In genomic region chr2:69797235-69797634, GRCh38 we compare ENCODE assay signal across 23 cellular contexts. TPM values are rescaled to one million over a fixed set of nuclear protein-coding genes. Genes with fewer than 3 reads are reported as not detected.
A peak's percentile ranks its signal among the peaks of the same experiment; 100 is the strongest.
DNase-seq lines count a peak whose midpoint lies in the region; ATAC-seq, FAIRE-seq and TF ChIP-seq lines count a peak whose summit lies in the region.
"Had no signal": no experiment of that assay in that cellular context is flagged by ENCODE, and none has a peak within 500 bp of the region (broad histone marks: within the 10 kb centered on the region; RNA-seq: fewer than 3 reads in every experiment).

No MANE protein-coding gene starts in this region.

- intact Hi-C loops in mammary epithelial cell (cut with micrococcal nuclease), result loop anchor here (5.0 kb wide), 1 partner anchor 55 kb away; the partner anchor contains the start of gene ANXA4

- BruUV-seq in mammary epithelial cell (replicated peaks; lab: Mats Ljungman, UMichigan), result no TSS peak

- no peak overlapping the region for H2AFZ ChIP-seq in mammary epithelial cell (ENCODE audit: low read depth, low read length)
- no peak overlapping the region for H2AFZ ChIP-seq in Karpas-422 (ENCODE audit: low read length)

- no peak for FAIRE-seq in small intestine (lab: Jason Lieb, UNC)
- FAIRE-seq: colon, D721Med, endometrium had no signal

- dilution Hi-C loops in mammary epithelial cell (cut with HindIII; ENCODE audit: low sequenced_read_pairs), result no loop called here

- peak overlapping the region; percentile 82 for H3K4me3 Mint-ChIP-seq in mesothelial cell of epicardium

- TF ChIP-seq CTCF in GM12865 (IDR thresholded peaks at IDR 0.05; ENCODE audit: insufficient read depth, low read depth, low read length, missing control alignments) (no peak), mammary epithelial cell (conservative IDR thresholded peaks at IDR 0.05 in 1 of 2, IDR thresholded peaks at IDR 0.05 in 1 of 2; ENCODE audit: extremely low read depth in 1 of 2, insufficient read depth in 1 of 2, low read depth in 1 of 2, low read length in 2 of 2) (no peak), mesothelial cell of epicardium (IDR thresholded peaks at IDR 0.05; ENCODE audit: unreplicated experiment) (no peak)

- no peak overlapping the region for H3K4me2 ChIP-seq in mammary epithelial cell (ENCODE audit: insufficient read depth, low read depth, low read length)
- no peak overlapping the region for H3K4me2 ChIP-seq in Karpas-422 (ENCODE audit: low read depth, low read length, poor library complexity, severe bottlenecking)

- in situ Hi-C loops in mammary epithelial cell (cut with MboI; ENCODE audit: low sequenced_read_pairs in 2 of 2), result no loop called here

- H3K4me3 ChIP-seq in GM12865 (ENCODE audit: low read depth, low read length) (peak overlapping the region; percentile 42; the same call in 1 of the 2 replicates), mammary epithelial cell (replicated peaks in 1 of 3; ENCODE audit: insufficient read depth in 1 of 3, low read depth in 2 of 3, low read length in 3 of 3) (no peak overlapping the region), small intestine (ENCODE audit: low read depth in 1 of 2, low read length in 2 of 2) (no peak overlapping the region), Karpas-422 (ENCODE audit: low read length) (no peak overlapping the region)
- H3K4me3 ChIP-seq: BLaER1 treated with 17β-estradiol and CSF1 and Interleukin-3, amounts not matched to agents 10 nM and 100 nM had no signal

- H3K79me2 ChIP-seq in mammary epithelial cell (ENCODE audit: insufficient read depth, low read length), result peaks cover 28% of the 10 kb centered on the region
- no peaks in the 10 kb centered on the region for H3K79me2 ChIP-seq in Karpas-422 (ENCODE audit: low read length)

- 100% methylated on average over 4 of the region's 4 CpGs for WGBS in mammary epithelial cell (ENCODE audit: low coverage, missing lambda C conversion rate)
- WGBS in small intestine, 3 donors, result 21 to 59% (median 50%) methylated on average over 4 of the region's 4 CpGs

- no peaks in the 10 kb centered on the region for H3K9me3 Mint-ChIP-seq in mesothelial cell of epicardium
- H3K9me3 Mint-ChIP-seq: activated naive CD4-positive, alpha-beta T cell treated with anti-CD3 and anti-CD28 coated beads, Interleukin-2, amount 50 U/mL, for 72 hours; IgD-negative memory B cell had no signal

- no peaks in the 10 kb centered on the region for H3K27me3 Mint-ChIP-seq in mesothelial cell of epicardium (ENCODE audit: low read depth)
- H3K27me3 Mint-ChIP-seq: IgD-negative memory B cell had no signal

- H3K9me3 ChIP-seq in mammary epithelial cell (replicated peaks; ENCODE audit: insufficient read depth, low read length) (no peaks in the 10 kb centered on the region), small intestine (ENCODE audit: control insufficient read depth, low read depth) (no peaks in the 10 kb centered on the region), Karpas-422 (ENCODE audit: low read length) (no peaks in the 10 kb centered on the region)
- H3K9me3 ChIP-seq: heart left ventricle had no signal

- H3K27me3 ChIP-seq in mammary epithelial cell (ENCODE audit: insufficient read depth, low read length) (no peaks in the 10 kb centered on the region), small intestine (ENCODE audit: control insufficient read depth in 2 of 2, insufficient read depth in 2 of 2, low read length in 2 of 2) (no peaks in the 10 kb centered on the region), Karpas-422 (ENCODE audit: low read length) (no peaks in the 10 kb centered on the region; the same call in 1 of the 2 replicates)
- H3K27me3 ChIP-seq: BLaER1 treated with 17β-estradiol and CSF1 and Interleukin-3, amounts not matched to agents 10 nM and 100 nM; heart left ventricle had no signal

- no peak overlapping the region for H3K9ac ChIP-seq in mammary epithelial cell (ENCODE audit: insufficient read depth, low read length)
- H3K9ac ChIP-seq in Karpas-422 (ENCODE audit: low read length), result no peak overlapping the region

- H4K20me1 ChIP-seq in mammary epithelial cell (ENCODE audit: insufficient read depth, low read length) (no peaks in the 10 kb centered on the region), Karpas-422 (ENCODE audit: insufficient read depth, low read depth, low read length) (no peaks in the 10 kb centered on the region)

- peaks cover 21% of the 10 kb centered on the region for H3K4me1 ChIP-seq in mammary epithelial cell (ENCODE audit: insufficient read depth, low read length)
- H3K4me1 ChIP-seq in small intestine (ENCODE audit: control insufficient read depth in 2 of 2, insufficient read depth in 1 of 2, low read depth in 1 of 2, low read length in 1 of 2), result peaks cover 8 to 12% of the 10 kb centered on the region in 2 donors
- peaks cover 17% of the 10 kb centered on the region for H3K4me1 ChIP-seq in Karpas-422 (ENCODE audit: low read length)

- peaks cover 8% of the 10 kb centered on the region for H3K36me3 ChIP-seq in mammary epithelial cell (ENCODE audit: insufficient read depth, low read length)
- H3K36me3 ChIP-seq in small intestine (ENCODE audit: control insufficient read depth in 2 of 2, insufficient read depth in 2 of 2, low read length in 2 of 2), result peaks cover 3 to 10% of the 10 kb centered on the region in 2 donors
- no peaks in the 10 kb centered on the region for H3K36me3 ChIP-seq in Karpas-422 (ENCODE audit: insufficient read depth, low read length)

- H3K36me3 Mint-ChIP-seq in mesothelial cell of epicardium, result peaks cover 6% of the 10 kb centered on the region
- H3K36me3 Mint-ChIP-seq: activated naive CD4-positive, alpha-beta T cell treated with anti-CD3 and anti-CD28 coated beads, Interleukin-2, amount 50 U/mL, for 72 hours had no signal

- peaks cover 63% of the 10 kb centered on the region for H3K4me1 Mint-ChIP-seq in mesothelial cell of epicardium

- H3K27ac ChIP-seq in mammary epithelial cell (ENCODE audit: insufficient read depth, low read depth, low read length) (peak overlapping the region; percentile 87), small intestine (ENCODE audit: low read depth in 1 of 2, low read length in 1 of 2) (peak overlapping the region; percentile 37 to 77), Karpas-422 (ENCODE audit: low read length) (no peak overlapping the region)
- H3K27ac ChIP-seq: BLaER1 treated with 17β-estradiol and CSF1 and Interleukin-3, amounts not matched to agents 10 nM and 100 nM had no signal

- CTCF ChIA-PET in mammary epithelial cell (lab: Charles Lee; ENCODE audit: low non-redundant PET), result no interaction called here

- DNase-seq in GM12865 (ENCODE audit: low read depth) (no peak), mammary epithelial cell (no peak), mesothelial cell of epicardium (ENCODE audit: low spot score in 2 of 2, unreplicated experiment in 2 of 2) (no peak), small intestine (peak; percentile 56), Karpas-422 (no peak)
- DNase-seq in activated effector memory CD4-positive, alpha-beta T cell treated with Interleukin-2 at 50 U/mL for 16 hours, result no peak
- DNase-seq: ACHN; activated T-cell treated with anti-CD3 and anti-CD28 coated beads, Interleukin-2, amount 50 U/mL, for 48 hours; GOT3; heart left ventricle; left ventricle myocardium superior; NCI-H1694; stimulated activated CD4-positive, alpha-beta T cell treated with anti-CD3 and anti-CD28 coated beads, Interleukin-4, amount 100 ng/mL, for 4 hours; SW 1271 had no signal

- H3K27ac Mint-ChIP-seq in mesothelial cell of epicardium, result peak overlapping the region; percentile 100
- H3K27ac Mint-ChIP-seq: activated naive CD4-positive, alpha-beta T cell treated with anti-CD3 and anti-CD28 coated beads, Interleukin-2, amount 50 U/mL, for 72 hours had no signal

- ATAC-seq in GM21360 (IDR thresholded peaks at IDR 0.05; ENCODE audit: unreplicated experiment) (no peak), HG02759 (IDR thresholded peaks at IDR 0.05; ENCODE audit: unreplicated experiment) (no peak)
- ATAC-seq: activated naive CD4-positive, alpha-beta T cell treated with anti-CD3 and anti-CD28 coated beads, Interleukin-2, amount 50 U/mL, for 72 hours; heart left ventricle; left ventricle myocardium superior; Right ventricle myocardium inferior had no signal

- no peaks in the 10 kb centered on the region for H3K9me2 ChIP-seq in Karpas-422 (replicated peaks; ENCODE audit: insufficient read depth, low read length)

RNA-seq across cellular contexts. Expression of gene GMCL1, which starts 32.2 kb away (rescaled TPM):
- total RNA-seq in mammary epithelial cell, result 10 to 100 TPM; 10.7 to 11.5 TPM
- 5.5 TPM for polyA plus RNA-seq in mammary epithelial cell
- polyA minus RNA-seq in mammary epithelial cell, result 12.0 TPM
- 14.1 to 18.6 TPM (median 16.3 TPM) in 3 replicates for total RNA-seq in mesothelial cell of epicardium
- 10 to 100 TPM; 13.6 to 18.1 (median 17.3) TPM for polyA plus RNA-seq in small intestine
- total RNA-seq in Karpas-422 (2014; rRNA removed; shearing (Covaris generic); ENCODE audit: low replicate concordance), result 34.4 and 75.3 TPM in 2 replicates

RNA-seq across cellular contexts. Expression of gene ANXA4, which starts 55.3 kb away (rescaled TPM):
- total RNA-seq in mammary epithelial cell (100 to 1,000 TPM in 1 of 2 donors, 10 to 100 TPM in 1; 71.0 to 147 TPM), mesothelial cell of epicardium (41.4 to 45.1 TPM (median 42.2 TPM) in 3 replicates)
- polyA plus RNA-seq in mammary epithelial cell (148 TPM), small intestine (100 to 1,000 TPM; 289 to 317 (median 309) TPM)
- 222 TPM for polyA minus RNA-seq in mammary epithelial cell
- total RNA-seq in Karpas-422 (2014; rRNA removed; shearing (Covaris generic); ENCODE audit: low replicate concordance), result 1.1 and 2.4 TPM in 2 replicates

Comparison
In these comparisons a context has a peak if more than half of its experiments do, and no peak if none do; other contexts are left out.
1. RNA of gene ANXA4, which starts 55.3 kb away (total RNA-seq): 71.0 to 147 TPM in mammary epithelial cell and 41.4 to 45.1 TPM in mesothelial cell of epicardium; 1.1 to 2.4 TPM in Karpas-422; every median in the first group is over 10 times any median in the second.